3 cellular contexts compared by ENCODE assay signal in genomic region chr14:62792578-62792977, GRCh38.
TF ChIP-seq lines count a peak whose summit lies in the region.

No MANE protein-coding gene starts in this region.

TF ChIP-seq in HepG2, 621 proteins besides CTCF, POLR2A, EP300 and RAD21:
- no peak for TF ChIP-seq ZNF563 (CRISPR knock-in tag; IDR thresholded peaks at IDR 0.05)
- peak; percentile 58 for TF ChIP-seq ATF7 (IDR thresholded peaks at IDR 0.05)
- no peak for TF ChIP-seq ATF7 (CRISPR knock-in tag; IDR thresholded peaks at IDR 0.05)
- TF ChIP-seq CEBPB (IDR thresholded peaks at IDR 0.05; ENCODE audit: borderline replicate concordance, low read depth, low read length), result peak; percentile 53; the same call in 1 of the 2 replicates
TF ChIP-seq in HepG2: peak in this region for 2.

TF ChIP-seq in IMR-90, 13 proteins besides CTCF, POLR2A, EP300 and RAD21:
- TF ChIP-seq BHLHE40 (IDR thresholded peaks at IDR 0.05; ENCODE audit: low read depth, low read length) (no peak), CEBPB (IDR thresholded peaks at IDR 0.05; ENCODE audit: low read depth, low read length) (peak; percentile 69), NFE2L2 (IDR thresholded peaks at IDR 0.05; ENCODE audit: low read depth, low read length) (no peak), MXI1 (IDR thresholded peaks at IDR 0.05; ENCODE audit: borderline replicate concordance, low read depth, low read length) (no peak), CHD1 (IDR thresholded peaks at IDR 0.05; ENCODE audit: low read depth, low read length) (no peak), RFX5 (IDR thresholded peaks at IDR 0.05; ENCODE audit: low read depth, low read length) (no peak), USF2 (IDR thresholded peaks at IDR 0.05; ENCODE audit: low read depth, low read length) (no peak), MAFK (IDR thresholded peaks at IDR 0.05; ENCODE audit: low read depth, low read length) (no peak), MAZ (IDR thresholded peaks at IDR 0.05; ENCODE audit: borderline replicate concordance, low read depth, low read length) (no peak)

TF ChIP-seq in H1, 55 proteins besides CTCF, POLR2A, EP300 and RAD21:
- TF ChIP-seq CEBPB (IDR thresholded peaks at IDR 0.05; ENCODE audit: low read depth, low read length) (0 out of 2 replicates have a peak, but pooled peaks have one; percentile 11), BACH1 (IDR thresholded peaks at IDR 0.05; ENCODE audit: low read length) (no peak), MAX (IDR thresholded peaks at IDR 0.05) (no peak)
